Comparison of ENCODE assay signal across 15 cellular contexts in genomic region chr6:1574083-1574761, GRCh38.
DNase-seq lines count a peak whose midpoint lies in the region; ATAC-seq lines count a peak whose summit lies in the region.
"Had no signal": no experiment of that assay in that cellular context is flagged by ENCODE, and none has a peak within 500 bp of the region (broad histone marks: within the 10 kb centered on the region; RNA-seq: fewer than 3 reads in every experiment).

No MANE protein-coding gene starts in this region.

- ATAC-seq in HG03457 (IDR thresholded peaks at IDR 0.05; ENCODE audit: unreplicated experiment) = no peak
- ATAC-seq: T-cell had no signal

- intact Hi-C loops in posterior cingulate gyrus (cut with DNase I) = no loop called here

- DNase-seq in ELF-1 (ENCODE audit: low read depth, low spot score) (peak; percentile 70), astrocyte of the hippocampus (ENCODE audit: low read depth, low spot score) (peak; percentile 14), hippocampal formation (lab: John Stamatoyannopoulos, UW) (peak; percentile 32 to 45), posterior cingulate gyrus (peak in 7 of 10 donors; percentile 40 to 92 (median 56)), OCI-M2 (lab: John Stamatoyannopoulos, UW; ENCODE audit: unreplicated experiment) (no peak), NCI-H1417 treated with DMSO at 0.1 percent for 48 hours (lab: John Stamatoyannopoulos, UW) (no peak)
- DNase-seq in activated CD4-positive, alpha-beta T cell treated with anti-CD3 and anti-CD28 coated beads, Interleukin-2, amount 50 U/mL, for 48 hours = no peak
- DNase-seq: activated B cell treated with CpG ODN at 0.5 μM for 24 hours; activated CD8-positive, alpha-beta memory T cell treated with anti-CD3 and anti-CD28 coated beads, Interleukin-2, amount 50 U/mL, for 4 hours; activated naive CD4-positive, alpha-beta T cell treated with anti-CD3 and anti-CD28 coated beads, Interleukin-2, amount 10 ng/mL, durations not matched to agents 7 days and 5 days; NCI-H2029; NCI-H510A treated with DMSO at 0.1 percent for 48 hours; T-cell; upper lobe of right lung had no signal

Comparison
In these comparisons a context has a peak if more than half of its experiments do, and no peak if none do; other contexts are left out.
1. DNase-seq: peak in ELF-1 (single experiment), astrocyte of the hippocampus (single experiment), hippocampal formation (2 of 2) and posterior cingulate gyrus (7 of 10); none in OCI-M2 (single experiment), NCI-H1417 treated with DMSO at 0.1 percent for 48 hours (single experiment) and activated CD4-positive, alpha-beta T cell treated with anti-CD3 and anti-CD28 coated beads, Interleukin-2, amount 50 U/mL, for 48 hours (0 of 2).